Comparison of ENCODE assay signal across 16 cellular contexts in genomic region chr12:87163122-87163521, GRCh38.
"Had no signal": no experiment of that assay in that cellular context is flagged by ENCODE, and none has a peak within 500 bp of the region (broad histone marks: within the 10 kb centered on the region; RNA-seq: fewer than 3 reads in every experiment).

No MANE protein-coding gene starts in this region.

- H3K27ac ChIP-seq: heart left ventricle, right atrium auricular region, sigmoid colon, skin epidermis, stomach, thoracic aorta, transverse colon had no signal

- H3K27me3 ChIP-seq: heart left ventricle, right atrium auricular region, sigmoid colon, stomach, transverse colon had no signal

- H3K4me1 ChIP-seq: heart left ventricle, right atrium auricular region, sigmoid colon, stomach, transverse colon had no signal

- DNase-seq: erythroblast; heart left ventricle; hippocampal formation; kidney glomerular epithelial cell; naive thymus-derived CD4-positive, alpha-beta T cell; nephron progenitor cell; posterior cingulate gyrus; sigmoid colon; stimulated activated CD4-positive, alpha-beta T cell treated with anti-CD3 and anti-CD28 coated beads, Interleukin-12 subunit alpha, Interleukin-12 subunit beta, amount 100 ng/mL, for 4 hours; stimulated activated naive CD4-positive, alpha-beta T cell; stomach; substantia nigra; transverse colon had no signal

- H3K4me3 ChIP-seq: heart left ventricle, right atrium auricular region, sigmoid colon, skin epidermis, stomach, thoracic aorta, transverse colon had no signal

- H3K36me3 ChIP-seq: heart left ventricle, right atrium auricular region, sigmoid colon, stomach, thoracic aorta, transverse colon had no signal
